In the genomic region with DNA sequence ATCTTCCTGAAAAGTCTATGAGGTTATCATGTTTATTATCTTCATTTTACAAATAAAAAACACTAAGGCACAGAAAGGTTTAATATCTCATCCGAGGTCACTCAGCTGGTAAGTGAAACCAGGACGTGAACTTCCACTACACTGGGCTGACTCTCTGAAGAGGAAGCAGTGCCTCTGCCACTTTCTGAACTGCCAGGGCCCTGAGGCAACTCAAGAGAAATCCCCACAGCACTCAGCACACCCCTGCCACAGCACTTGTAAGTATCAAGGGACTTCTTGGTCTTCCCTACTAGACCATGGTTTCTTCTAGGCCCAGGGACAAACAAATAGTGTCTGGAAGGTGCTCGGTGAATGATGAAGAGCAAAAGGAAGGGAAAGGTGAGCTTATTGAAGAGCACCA, we compare ENCODE assay signal across 9 cellular contexts.
DNase-seq lines count a peak whose midpoint lies in the region; ATAC-seq lines count a peak whose summit lies in the region.
"Had no signal": no experiment of that assay in that cellular context is flagged by ENCODE, and none has a peak within 500 bp of the region (broad histone marks: within the 10 kb centered on the region; RNA-seq: fewer than 3 reads in every experiment).

No MANE protein-coding gene starts in this region.

- peaks cover 61% of the 10 kb centered on the region for H3K4me1 ChIP-seq in stomach smooth muscle (ENCODE audit: control insufficient read depth, insufficient read depth, low read length)

- DNase-seq in epithelial cell of prostate (ENCODE audit: low read depth, low spot score): no peak
- DNase-seq in pons (ENCODE audit: low spot score): no peak
- no peak for DNase-seq in NCI-H2196 (lab: John Stamatoyannopoulos, UW; ENCODE audit: unreplicated experiment)
- no peak for DNase-seq in T-helper 2 cell treated with Interferon-gamma antibody and Interleukin-4, amounts not matched to agents 5 μg/mL and 100 μg/mL, for 36 hours (ENCODE audit: low spot score)

- H3K9ac ChIP-seq in stomach smooth muscle (ENCODE audit: low read length in 2 of 2): peak overlapping the region in 1 of 2 donors; percentile 44

- H3K4me1 Mint-ChIP-seq in T-helper 2 cell treated with Interferon-gamma antibody and Interleukin-4, amounts not matched to agents 5 μg/mL and 100 μg/mL, for 36 hours (ENCODE audit: low read depth): no peaks in the 10 kb centered on the region

- H3K27ac ChIP-seq in epithelial cell of prostate: peak overlapping the region; percentile 30
- H3K27ac ChIP-seq in stomach smooth muscle (ENCODE audit: low read length): peak overlapping the region; percentile 89

- H3K4me3 ChIP-seq in stomach smooth muscle (ENCODE audit: low read length in 2 of 2): no peak overlapping the region
- H3K4me3 ChIP-seq: K562 had no signal

- peaks cover 10 to 16% of the 10 kb centered on the region in 2 donors for H3K36me3 ChIP-seq in stomach smooth muscle (ENCODE audit: control insufficient read depth in 2 of 2, insufficient read depth in 2 of 2, low read length in 2 of 2)

- ATAC-seq in GM19463 (IDR thresholded peaks at IDR 0.05; ENCODE audit: unreplicated experiment): peak; percentile 91
- ATAC-seq in HG03469 (IDR thresholded peaks at IDR 0.05; ENCODE audit: unreplicated experiment): peak; percentile 78
- no peak for ATAC-seq in GM21515 (IDR thresholded peaks at IDR 0.05; ENCODE audit: unreplicated experiment)
- ATAC-seq: K562 had no signal

- no peak overlapping the region for H3K27ac Mint-ChIP-seq in T-helper 2 cell treated with Interferon-gamma antibody and Interleukin-4, amounts not matched to agents 5 μg/mL and 100 μg/mL, for 36 hours

- no peaks in the 10 kb centered on the region for H3K27me3 Mint-ChIP-seq in T-helper 2 cell treated with Interferon-gamma antibody and Interleukin-4, amounts not matched to agents 5 μg/mL and 100 μg/mL, for 36 hours (ENCODE audit: low read depth)

- no peaks in the 10 kb centered on the region for H3K36me3 Mint-ChIP-seq in T-helper 2 cell treated with Interferon-gamma antibody and Interleukin-4, amounts not matched to agents 5 μg/mL and 100 μg/mL, for 36 hours (ENCODE audit: low read depth)

- H3K4me3 Mint-ChIP-seq in T-helper 2 cell treated with Interferon-gamma antibody and Interleukin-4, amounts not matched to agents 5 μg/mL and 100 μg/mL, for 36 hours: no peak overlapping the region

- no peaks in the 10 kb centered on the region for H3K27me3 ChIP-seq in stomach smooth muscle (ENCODE audit: control insufficient read depth in 1 of 2, insufficient read depth in 2 of 2, low read length in 2 of 2)

- H3K9me3 Mint-ChIP-seq in T-helper 2 cell treated with Interferon-gamma antibody and Interleukin-4, amounts not matched to agents 5 μg/mL and 100 μg/mL, for 36 hours: no peaks in the 10 kb centered on the region

- no peaks in the 10 kb centered on the region for H3K9me3 ChIP-seq in stomach smooth muscle (ENCODE audit: control insufficient read depth in 2 of 2, low read length in 2 of 2)
